Comparison of ENCODE assay signal across 18 cellular contexts in genomic region chr9:134220311-134220710, GRCh38. TPM values are rescaled to one million over a fixed set of nuclear protein-coding genes. Genes with fewer than 3 reads are reported as not detected.
DNase-seq lines count a peak whose midpoint lies in the region; ATAC-seq and TF ChIP-seq lines count a peak whose summit lies in the region.
"Had no signal": no experiment of that assay in that cellular context is flagged by ENCODE, and none has a peak within 500 bp of the region (broad histone marks: within the 10 kb centered on the region; RNA-seq: fewer than 3 reads in every experiment).

No MANE protein-coding gene starts in this region.

- H3K36me3 Mint-ChIP-seq in chondrocyte (ENCODE audit: low read depth) (no peaks in the 10 kb centered on the region), type B pancreatic cell (no peaks in the 10 kb centered on the region)
- H3K36me3 Mint-ChIP-seq in activated CD8-positive, alpha-beta memory T cell treated with anti-CD3 and anti-CD28 coated beads, Interleukin-2, amount 10 ng/mL, durations not matched to agents 7 days and 5 days, result no peaks in the 10 kb centered on the region
- H3K36me3 Mint-ChIP-seq: CD14-positive monocyte had no signal

- TF ChIP-seq CTCF in chondrocyte (IDR thresholded peaks at IDR 0.05), result no peak
- no peak for TF ChIP-seq CTCF in right lobe of liver (IDR thresholded peaks at IDR 0.05)
- no peak for TF ChIP-seq CTCF in type B pancreatic cell (conservative IDR thresholded peaks at IDR 0.05)

- H3K27me3 Mint-ChIP-seq in chondrocyte (ENCODE audit: low read depth) (peaks cover 5% of the 10 kb centered on the region), type B pancreatic cell (peaks cover 4% of the 10 kb centered on the region)
- no peaks in the 10 kb centered on the region for H3K27me3 Mint-ChIP-seq in activated CD8-positive, alpha-beta memory T cell treated with anti-CD3 and anti-CD28 coated beads, Interleukin-2, amount 10 ng/mL, durations not matched to agents 7 days and 5 days

- peaks cover 19% of the 10 kb centered on the region for H3K4me1 Mint-ChIP-seq in chondrocyte (ENCODE audit: low read depth)
- H3K4me1 Mint-ChIP-seq in type B pancreatic cell (ENCODE audit: unreplicated experiment), result peaks cover 31% of the 10 kb centered on the region
- no peaks in the 10 kb centered on the region for H3K4me1 Mint-ChIP-seq in activated CD8-positive, alpha-beta memory T cell treated with anti-CD3 and anti-CD28 coated beads, Interleukin-2, amount 10 ng/mL, durations not matched to agents 7 days and 5 days

- no peaks in the 10 kb centered on the region for H3K27me3 ChIP-seq in H7 (ENCODE audit: control insufficient read depth, insufficient read depth, low read length)
- no peaks in the 10 kb centered on the region for H3K27me3 ChIP-seq in right lobe of liver

- H3K4me3 Mint-ChIP-seq in chondrocyte (ENCODE audit: unreplicated experiment) (no peak overlapping the region), type B pancreatic cell (no peak overlapping the region)
- no peak overlapping the region for H3K4me3 Mint-ChIP-seq in activated CD8-positive, alpha-beta memory T cell treated with anti-CD3 and anti-CD28 coated beads, Interleukin-2, amount 10 ng/mL, durations not matched to agents 7 days and 5 days
- H3K4me3 Mint-ChIP-seq: CD14-positive monocyte, H9 had no signal

- ATAC-seq in right lobe of liver (peak; percentile 51 to 65 (median 57)), HG03097 (IDR thresholded peaks at IDR 0.05; ENCODE audit: low FRiP score, unreplicated experiment) (no peak)
- no peak for ATAC-seq in activated CD8-positive, alpha-beta memory T cell treated with anti-CD3 and anti-CD28 coated beads, Interleukin-2, amount 10 ng/mL, durations not matched to agents 7 days and 5 days
- ATAC-seq: A549, Panc1, Right ventricle myocardium inferior had no signal

- H3K27ac Mint-ChIP-seq in chondrocyte (ENCODE audit: unreplicated experiment) (no peak overlapping the region), type B pancreatic cell (peak overlapping the region; percentile 66)
- H3K27ac Mint-ChIP-seq in activated CD8-positive, alpha-beta memory T cell treated with anti-CD3 and anti-CD28 coated beads, Interleukin-2, amount 10 ng/mL, durations not matched to agents 7 days and 5 days, result no peak overlapping the region
- H3K27ac Mint-ChIP-seq: CD14-positive monocyte, H9 had no signal

- TF ChIP-seq POLR2A in right lobe of liver (IDR thresholded peaks at IDR 0.05), result peak; percentile 93

- H3K9me3 ChIP-seq in right lobe of liver, result no peaks in the 10 kb centered on the region
- H3K9me3 ChIP-seq: A549 had no signal

- CTCF ChIA-PET in activated CD8-positive, alpha-beta memory T cell treated with anti-CD3 and anti-CD28 coated beads, Interleukin-2, amount 10 ng/mL, durations not matched to agents 7 days and 5 days (lab: Charles Lee), result no interaction called here

- intact Hi-C loops in right lobe of liver (cut with DNase I), result loop anchor here in 1 of 2 donors (2.0 kb wide), 1 partner anchor 38 kb away; no protein-coding TSS in a partner anchor

- H3K4me3 ChIP-seq in H7 (ENCODE audit: insufficient read depth, low read depth, low read length), result no peak overlapping the region
- H3K4me3 ChIP-seq in right lobe of liver, result peak overlapping the region in 2 of 3 donors; percentile 54 to 56
- H3K4me3 ChIP-seq: A549 had no signal

- H3K4me1 ChIP-seq in right lobe of liver, result peaks cover 2 to 85% (median 34%) of the 10 kb centered on the region in 4 donors
- H3K4me1 ChIP-seq: A549 had no signal

- no peaks in the 10 kb centered on the region for H3K9me3 Mint-ChIP-seq in chondrocyte (ENCODE audit: low read depth)
- no peaks in the 10 kb centered on the region for H3K9me3 Mint-ChIP-seq in type B pancreatic cell
- no peaks in the 10 kb centered on the region for H3K9me3 Mint-ChIP-seq in activated CD8-positive, alpha-beta memory T cell treated with anti-CD3 and anti-CD28 coated beads, Interleukin-2, amount 10 ng/mL, durations not matched to agents 7 days and 5 days (ENCODE audit: low read depth)
- H3K9me3 Mint-ChIP-seq: CD14-positive monocyte, H9 had no signal

- peak overlapping the region; percentile 93 to 100 (median 100) for H3K27ac ChIP-seq in right lobe of liver
- H3K27ac ChIP-seq: A549 had no signal

- H3K36me3 ChIP-seq in H7 (replicated peaks; ENCODE audit: control insufficient read depth, insufficient read depth, low read length) (no peaks in the 10 kb centered on the region), right lobe of liver (no peaks in the 10 kb centered on the region)

- peak; percentile 39 for DNase-seq in H7
- peak; percentile 38 for DNase-seq in chondrocyte (ENCODE audit: low spot score)
- peak; percentile 81 to 92 (median 89) for DNase-seq in right lobe of liver
- no peak for DNase-seq in type B pancreatic cell (ENCODE audit: extremely low spot score, unreplicated experiment)
- no peak for DNase-seq in activated CD4-positive, alpha-beta T cell treated with anti-CD3 and anti-CD28 coated beads for 4 hours
- DNase-seq in activated CD8-positive, alpha-beta memory T cell treated with anti-CD3 and anti-CD28 coated beads, Interleukin-2, amount 10 ng/mL, durations not matched to agents 7 days and 5 days, result no peak
- DNase-seq: DMS 273 treated with DMSO at 0.1 percent for 48 hours, H9, KG1, NCI-H1436 treated with DMSO at 0.1 percent for 48 hours, NCI-H2081, NCI-H2227 treated with DMSO at 0.1 percent for 48 hours, NCI-H524 had no signal

- 27% methylated on average over 10 of the region's 13 CpGs for WGBS in right lobe of liver (ENCODE audit: insufficient coverage, low coverage, low lambda C conversion rate, missing lambda C conversion rate)

RNA-seq across cellular contexts. Expression of gene RNU6ATAC, which starts 55.9 kb away (rescaled TPM):
- not detected in 2 replicates for total RNA-seq in H7 (2014; rRNA removed; shearing (Covaris generic))
- total RNA-seq in chondrocyte, result 27.7 to 40.8 TPM (median 32.9 TPM) in 3 replicates
- total RNA-seq in right lobe of liver, result 10 to 100 TPM in 4 of 6 experiments, not detected in 2; 17.4 to 91.1 (median 42.6) TPM
- 66.2 and 78.6 TPM in 2 replicates for total RNA-seq in type B pancreatic cell (ENCODE audit: low replicate concordance)
- total RNA-seq in activated CD8-positive, alpha-beta memory T cell treated with anti-CD3 and anti-CD28 coated beads, Interleukin-2, amount 10 ng/mL, durations not matched to agents 7 days and 5 days, result 10 to 100 TPM in 1 of 2 experiments, not detected in 1; 46.3 TPM

Comparison
In these comparisons a context has a peak if more than half of its experiments do, and no peak if none do; other contexts are left out.
1. DNase-seq: peak in H7 (single experiment), chondrocyte (single experiment) and right lobe of liver (3 of 3); none in type B pancreatic cell (single experiment), activated CD4-positive, alpha-beta T cell treated with anti-CD3 and anti-CD28 coated beads for 4 hours (0 of 2) and activated CD8-positive, alpha-beta memory T cell treated with anti-CD3 and anti-CD28 coated beads, Interleukin-2, amount 10 ng/mL, durations not matched to agents 7 days and 5 days (single experiment).
2. ATAC-seq: peak in right lobe of liver (4 of 4); none in HG03097 (single experiment) and activated CD8-positive, alpha-beta memory T cell treated with anti-CD3 and anti-CD28 coated beads, Interleukin-2, amount 10 ng/mL, durations not matched to agents 7 days and 5 days (single experiment).